22 cellular contexts compared by ENCODE assay signal in genomic region chr5:168867271-168867670, GRCh38.
"Had no signal": no experiment of that assay in that cellular context is flagged by ENCODE, and none has a peak within 500 bp of the region (broad histone marks: within the 10 kb centered on the region; RNA-seq: fewer than 3 reads in every experiment).

No MANE protein-coding gene starts in this region.

- FAIRE-seq: endothelial cell of umbilical vein, frontal cortex, small intestine had no signal

- H3K27me3 ChIP-seq: stomach, transverse colon had no signal

- H3K4me3 ChIP-seq: coronary artery, heart right ventricle, lung, stomach, thoracic aorta, transverse colon had no signal

- H3K27ac ChIP-seq: coronary artery, heart right ventricle, stomach, thoracic aorta, transverse colon had no signal

- H3K36me3 Mint-ChIP-seq: natural killer cell treated with Interleukin-12 subunit alpha and Interleukin-12 subunit beta and Interleukin-15 and Interleukin-18, amount 100 ng/mL, for 72 hours had no signal

- H3K9me3 Mint-ChIP-seq: endodermal cell; natural killer cell treated with Interleukin-12 subunit alpha and Interleukin-12 subunit beta and Interleukin-15 and Interleukin-18, amount 100 ng/mL, for 72 hours had no signal

- H3K36me3 ChIP-seq: heart right ventricle, stomach, thoracic aorta, transverse colon had no signal

- H3K9me3 ChIP-seq: heart right ventricle, stomach, thoracic aorta, transverse colon had no signal

- H3K4me3 Mint-ChIP-seq: endodermal cell; natural killer cell treated with Interleukin-12 subunit alpha and Interleukin-12 subunit beta and Interleukin-15 and Interleukin-18, amount 100 ng/mL, for 72 hours had no signal

- DNase-seq: effector CD4-positive, alpha-beta T cell; endodermal cell; heart right ventricle; islet precursor cell; left colon; left ventricle myocardium superior; mesenchymal stem cell; midbrain; posterior cingulate gyrus; right cardiac atrium; small intestine; stimulated activated CD4-positive, alpha-beta T cell treated with anti-CD3 and anti-CD28 coated beads, Interleukin-12 subunit alpha, Interleukin-12 subunit beta, amount 100 ng/mL, for 4 hours; stimulated activated naive CD4-positive, alpha-beta T cell; stomach; substantia nigra; transverse colon had no signal

- H3K27ac Mint-ChIP-seq: endodermal cell; natural killer cell treated with Interleukin-12 subunit alpha and Interleukin-12 subunit beta and Interleukin-15 and Interleukin-18, amount 100 ng/mL, for 72 hours had no signal

- H3K4me1 ChIP-seq: stomach, transverse colon had no signal
